Comparison of ENCODE assay signal across 21 cellular contexts in the genomic region with DNA sequence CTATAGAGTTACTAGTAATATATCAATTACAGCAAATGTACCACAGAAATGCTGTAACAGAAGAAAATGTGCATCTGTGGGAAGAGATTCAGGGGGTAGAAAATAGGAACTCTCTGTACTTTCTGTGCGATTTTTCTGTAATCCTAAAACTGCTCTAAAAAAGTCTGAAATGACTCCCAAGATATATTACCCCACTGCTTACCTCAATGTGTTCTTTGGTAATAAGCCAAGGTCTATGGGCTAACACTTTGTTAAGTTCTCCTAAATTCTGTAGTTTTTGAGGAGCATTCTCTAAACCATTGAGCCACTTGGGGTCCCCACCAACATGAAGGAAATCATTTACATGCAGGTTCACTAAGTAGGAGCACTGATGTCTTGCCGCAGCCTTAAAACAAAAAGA.
"Had no signal": no experiment of that assay in that cellular context is flagged by ENCODE, and none has a peak within 500 bp of the region (broad histone marks: within the 10 kb centered on the region; RNA-seq: fewer than 3 reads in every experiment).

No MANE protein-coding gene starts in this region.

- H3K36me3 ChIP-seq: ovary had no signal

- DNase-seq: activated CD4-positive, alpha-beta memory T cell treated with anti-CD3 and anti-CD28 coated beads, Interleukin-2, amount 10 ng/mL, durations not matched to agents 7 days and 5 days; activated CD4-positive, alpha-beta T cell treated with anti-CD3 and anti-CD28 coated beads, Interleukin-2, amount 10 ng/mL, durations not matched to agents 24 days and 14 days; activated effector memory CD4-positive, alpha-beta T cell treated with Interleukin-2 at 50 U/mL for 16 hours; activated naive CD4-positive, alpha-beta T cell treated with anti-CD3 and anti-CD28 coated beads for 36 hours; activated naive CD8-positive, alpha-beta T cell treated with anti-CD3 and anti-CD28 coated beads, Interleukin-2, amount 10 ng/mL, durations not matched to agents 7 days and 5 days; activated T-cell treated with anti-CD3 and anti-CD28 coated beads, Interleukin-2, amount 50 U/mL, for 72 hours; effector CD4-positive, alpha-beta T cell; foreskin melanocyte; left ventricle myocardium superior; mammary epithelial cell; naive thymus-derived CD8-positive, alpha-beta T cell; ovary; right cardiac atrium; SK-N-SH; stimulated activated CD4-positive, alpha-beta T cell treated with anti-CD3 and anti-CD28 coated beads, Interleukin-1b, Interleukin-23, amount 100 ng/mL, for 48 hours; stomach; trophoblast cell had no signal

- H3K4me3 ChIP-seq: ovary, prostate gland, suprapubic skin had no signal

- H3K9me3 ChIP-seq: ovary, prostate gland, SK-N-SH, stomach, suprapubic skin had no signal

- H3K27ac ChIP-seq: suprapubic skin had no signal

- H3K27me3 ChIP-seq: ovary, stomach, suprapubic skin had no signal

- H3K4me2 ChIP-seq: SK-N-SH had no signal

- ATAC-seq: activated CD4-positive, CD25-positive, alpha-beta regulatory T cell treated with anti-CD3 and anti-CD28 coated beads, Interleukin-2, amount 50 U/mL, for 24 hours; activated T-cell treated with anti-CD3 and anti-CD28 coated beads, Interleukin-2, amount 50 U/mL, for 72 hours; left ventricle myocardium superior; naive thymus-derived CD8-positive, alpha-beta T cell; right cardiac atrium; stimulated activated effector memory CD8-positive, alpha-beta T cell treated with anti-CD3 and anti-CD28 coated beads, Interleukin-12 subunit alpha, Interleukin-12 subunit beta, amount 100 ng/mL, for 72 hours had no signal

- H3K9ac ChIP-seq: SK-N-SH had no signal
